Comparison of ENCODE assay signal across 8 cellular contexts in genomic region chr10:3090914-3091313, GRCh38. TPM values are rescaled to one million over a fixed set of nuclear protein-coding genes. Genes with fewer than 3 reads are reported as not detected.
DNase-seq lines count a peak whose midpoint lies in the region; ATAC-seq, FAIRE-seq and TF ChIP-seq lines count a peak whose summit lies in the region.

No MANE protein-coding gene starts in this region.

- H3K27ac Mint-ChIP-seq in CD4-positive, alpha-beta T cell, result peak overlapping the region; percentile 39

- H3K9ac ChIP-seq in H1 (replicated peaks in 1 of 4; ENCODE audit: extremely low read depth in 1 of 4, low read depth in 3 of 4, low read length in 3 of 4), result no peak overlapping the region

- no TSS peak for BruUV-seq in PC-9 (replicated peaks; lab: Mats Ljungman, UMichigan)

- no peaks in the 10 kb centered on the region for H3K27me3 ChIP-seq in CD4-positive, alpha-beta T cell (ENCODE audit: control insufficient read depth, insufficient read depth, low read length)
- no peaks in the 10 kb centered on the region for H3K27me3 ChIP-seq in PC-9 (ENCODE audit: insufficient read depth, low read depth)
- no peaks in the 10 kb centered on the region for H3K27me3 ChIP-seq in H1 (replicated peaks in 1 of 4; ENCODE audit: control insufficient read depth in 3 of 4, extremely low read depth in 1 of 4, insufficient read depth in 3 of 4, low read length in 3 of 4)

- H2BK5ac ChIP-seq in H1 (ENCODE audit: low read depth, low read length), result no peak overlapping the region

- no peak overlapping the region for H2BK20ac ChIP-seq in H1 (ENCODE audit: low read length)

- no peak for DNase-seq in CD4-positive, alpha-beta T cell
- peak; percentile 79 to 80 for DNase-seq in PC-9
- DNase-seq in H1 (ENCODE audit: low read depth in 1 of 2, low spot score in 2 of 2), result no peak
- DNase-seq in midbrain (lab: John Stamatoyannopoulos, UW), result peak; percentile 65
- no peak for DNase-seq in NCI-H1417 treated with DMSO at 0.1 percent for 48 hours (lab: John Stamatoyannopoulos, UW)
- no peak for DNase-seq in NCI-H1048 (lab: John Stamatoyannopoulos, UW)

- intact Hi-C loops in CD4-positive, alpha-beta T cell (cut with DNase I, micrococcal nuclease), result no loop called here
- intact Hi-C loops in PC-9 (cut with micrococcal nuclease; ENCODE audit: unreplicated experiment), result loop anchor here (1.0 kb wide), 3 partner anchors 16 to 45 kb away; no protein-coding TSS in a partner anchor

- H3K9me3 Mint-ChIP-seq in CD4-positive, alpha-beta T cell, result no peaks in the 10 kb centered on the region

- H3K36me3 ChIP-seq in PC-9 (ENCODE audit: low read depth) (0 out of 2 replicates have a peak, but pooled peaks cover 4% of the 10 kb centered on the region), H1 (ENCODE audit: control insufficient read depth in 2 of 4, insufficient read depth in 4 of 4, low read length in 3 of 4) (peaks cover 0 to 9% (median under 1%) of the 10 kb centered on the region in 4 experiments; a peak in 2 of 8 replicates)

- peaks cover 11% of the 10 kb centered on the region for H3K79me1 ChIP-seq in H1 (ENCODE audit: low read depth, low read length)

- CTCF ChIA-PET in CD4-positive, alpha-beta T cell (lab: Charles Lee), result no interaction called here
- CTCF ChIA-PET in PC-9 (lab: Charles Lee), result interaction anchor here (1.0 kb wide), 1 partner anchor 21 kb away, joined by 3 read pairs; no protein-coding TSS in a partner anchor
- CTCF ChIA-PET in H1 (lab: Charles Lee; ENCODE audit: partially characterized antibody), result interaction anchor here (1.0 to 1.7 kb wide), 2 partner anchors 10 to 21 kb away, joined by 4 read pairs; no protein-coding TSS in a partner anchor

- TF ChIP-seq CTCF in CD4-positive, alpha-beta T cell (IDR thresholded peaks at IDR 0.05), result no peak
- TF ChIP-seq CTCF in PC-9 (conservative IDR thresholded peaks at IDR 0.05), result no peak
- TF ChIP-seq CTCF in H1 (IDR thresholded peaks at IDR 0.05; ENCODE audit: control extremely low read depth in 1 of 3, insufficient read depth in 1 of 3, low read depth in 1 of 3, low read length in 3 of 3), result no peak

- ATAC-seq in CD4-positive, alpha-beta T cell (ENCODE audit: poor library complexity), result no peak
- ATAC-seq in HG03196 (IDR thresholded peaks at IDR 0.05; ENCODE audit: unreplicated experiment) (no peak), GM21447 (IDR thresholded peaks at IDR 0.05; ENCODE audit: unreplicated experiment) (no peak)

- WGBS in H1 (ENCODE audit: extremely low coverage in 1 of 2, insufficient coverage in 1 of 2, insufficient read length in 1 of 2, insufficient replicate concordance in 2 of 2, low coverage in 1 of 2, low lambda C conversion rate in 2 of 2, missing lambda C conversion rate in 1 of 2), 2 experiments, result 64% methylated on average over 5 of the region's 5 CpGs; no CpG with 5 or more reads in 1 of the 2 experiments

- H3K27ac ChIP-seq in CD4-positive, alpha-beta T cell (ENCODE audit: low read depth, low read length), result no peak overlapping the region
- H3K27ac ChIP-seq in PC-9 (peak overlapping the region; percentile 95), H1 (ENCODE audit: low read depth, low read length) (no peak overlapping the region)

- no peak overlapping the region for H4K5ac ChIP-seq in H1 (ENCODE audit: insufficient read length, low read depth, low read length)

- H3F3A ChIP-seq in PC-9 (ENCODE audit: insufficient read depth, low read depth), result peaks cover 41% of the 10 kb centered on the region

- peaks cover 66% of the 10 kb centered on the region for H3K79me2 ChIP-seq in PC-9 (ENCODE audit: low read depth)
- H3K79me2 ChIP-seq in H1 (ENCODE audit: control insufficient read depth in 1 of 2, insufficient read depth in 2 of 2, low read length in 2 of 2), result peaks cover 7 to 85% of the 10 kb centered on the region in 2 experiments

- no peak overlapping the region for H3K18ac ChIP-seq in H1 (ENCODE audit: extremely low read depth, low read length)

- no peak for TF ChIP-seq POLR2A in H1 (IDR thresholded peaks at IDR 0.05; ENCODE audit: control extremely low read depth in 1 of 2, low read depth in 2 of 2, low read length in 2 of 2)

- H2AK5ac ChIP-seq in H1 (ENCODE audit: low read depth, low read length), result no peak overlapping the region

- H3K4me1 ChIP-seq in PC-9 (replicated peaks; ENCODE audit: insufficient read depth) (peaks cover 55% of the 10 kb centered on the region), H1 (replicated peaks in 1 of 4; ENCODE audit: control insufficient read depth in 3 of 4, insufficient read depth in 4 of 4, low read length in 3 of 4) (peaks cover 3 to 10% (median 6%) of the 10 kb centered on the region in 4 experiments)

- no peaks in the 10 kb centered on the region for H3K9me2 ChIP-seq in PC-9 (ENCODE audit: insufficient read depth)

- H3K4me3 ChIP-seq in PC-9, result peak overlapping the region; percentile 41; the same call in 1 of the 2 replicates
- no peak overlapping the region for H3K4me3 ChIP-seq in H1 (ENCODE audit: extremely low read depth in 1 of 4, insufficient read depth in 2 of 4, low read depth in 3 of 4, low read length in 4 of 4)

- no peak overlapping the region for H2BK120ac ChIP-seq in H1 (replicated peaks; ENCODE audit: low read depth, low read length)

- H3K9me3 ChIP-seq in CD4-positive, alpha-beta T cell (ENCODE audit: control insufficient read depth, low read length), result no peaks in the 10 kb centered on the region
- H3K9me3 ChIP-seq in PC-9 (ENCODE audit: insufficient read depth, low read depth), result no peaks in the 10 kb centered on the region
- no peaks in the 10 kb centered on the region for H3K9me3 ChIP-seq in H1 (ENCODE audit: insufficient read depth in 2 of 2, low read depth in 1 of 2, low read length in 1 of 2)

- no peak for FAIRE-seq in H1 (lab: Jason Lieb, UNC)

- no peaks in the 10 kb centered on the region for H3K23me2 ChIP-seq in H1 (ENCODE audit: low read depth, low read length)

- H3K4me1 Mint-ChIP-seq in CD4-positive, alpha-beta T cell (ENCODE audit: low read depth), result peaks cover 54% of the 10 kb centered on the region

- H3K4me2 ChIP-seq in PC-9 (peak overlapping the region; percentile 74), H1 (ENCODE audit: insufficient read depth in 1 of 2, low read depth in 2 of 2, low read length in 2 of 2) (no peak overlapping the region)

- no peaks in the 10 kb centered on the region for H3K27me3 Mint-ChIP-seq in CD4-positive, alpha-beta T cell

- no peak overlapping the region for H2BK15ac ChIP-seq in H1 (ENCODE audit: low read length)

- H3K4me3 Mint-ChIP-seq in CD4-positive, alpha-beta T cell, result no peak overlapping the region

- no peak overlapping the region for H2AFZ ChIP-seq in PC-9
- no peak overlapping the region for H2AFZ ChIP-seq in H1 (ENCODE audit: low read length)

- no peak overlapping the region for H4K91ac ChIP-seq in H1 (replicated peaks; ENCODE audit: insufficient read length, low read length)

- TF ChIP-seq RAD21 in H1 (IDR thresholded peaks at IDR 0.05 in 1 of 2, conservative IDR thresholded peaks at IDR 0.05 in 1 of 2; ENCODE audit: low read depth in 2 of 2, low read length in 2 of 2), result no peak

- H4K20me1 ChIP-seq in PC-9 (ENCODE audit: insufficient read depth), result no peaks in the 10 kb centered on the region
- H4K20me1 ChIP-seq in H1 (replicated peaks in 1 of 2; ENCODE audit: control insufficient read depth in 1 of 2, insufficient read depth in 2 of 2, low read length in 2 of 2), result peaks cover 15% of the 10 kb centered on the region in 2 experiments

- H3K56ac ChIP-seq in H1 (replicated peaks; ENCODE audit: insufficient read length, low read depth, low read length), result peak overlapping the region; percentile 21

- H4K8ac ChIP-seq in H1 (ENCODE audit: extremely low read depth, insufficient read depth, low read length), result no peak overlapping the region

- TF ChIP-seq EP300 in H1 (IDR thresholded peaks at IDR 0.05; ENCODE audit: borderline replicate concordance in 1 of 2, low read depth in 2 of 2, low read length in 2 of 2), result no peak

- H3K36me3 Mint-ChIP-seq in CD4-positive, alpha-beta T cell (ENCODE audit: low read depth), result peaks cover 30% of the 10 kb centered on the region

- POLR2A ChIA-PET in CD4-positive, alpha-beta T cell (lab: Charles Lee), result no interaction called here
- POLR2A ChIA-PET in PC-9 (lab: Charles Lee; ENCODE audit: unreplicated experiment) (interaction anchor here (0.6 to 1.2 kb wide), 4 partner anchors 16 to 45 kb away, joined by 3 to 5 read pairs (median 4); no protein-coding TSS in a partner anchor), H1 (lab: Charles Lee; ENCODE audit: partially characterized antibody) (interaction anchor here (1.2 to 3.7 kb wide), 3 partner anchors 10 to 66 kb away, joined by 3 to 19 read pairs (median 7); no protein-coding TSS in a partner anchor)

- H3K14ac ChIP-seq in H1 (ENCODE audit: insufficient read length), result no peak overlapping the region

- H3K4ac ChIP-seq in H1 (replicated peaks; ENCODE audit: insufficient read length, low read depth, low read length), result no peak overlapping the region

- H2BK12ac ChIP-seq in H1 (ENCODE audit: low read depth, low read length), result no peak overlapping the region

- H3K23ac ChIP-seq in H1 (ENCODE audit: insufficient read length), result no peak overlapping the region

TF ChIP-seq in H1, 55 proteins besides CTCF, POLR2A, EP300 and RAD21 (continues in another document):
- TF ChIP-seq USF2 (IDR thresholded peaks at IDR 0.05; ENCODE audit: low read length), result no peak
- TF ChIP-seq ASH2L (IDR thresholded peaks at IDR 0.05; ENCODE audit: low read length), result no peak
- TF ChIP-seq TBP (IDR thresholded peaks at IDR 0.05; ENCODE audit: low read depth, low read length), result no peak
- TF ChIP-seq TEAD4 (IDR thresholded peaks at IDR 0.05; ENCODE audit: low read depth, low read length), result peak; percentile 84
- no peak for TF ChIP-seq GABPA (IDR thresholded peaks at IDR 0.05; ENCODE audit: borderline replicate concordance, insufficient read depth, low read length)
- TF ChIP-seq POLR2AphosphoS5 (IDR thresholded peaks at IDR 0.05; ENCODE audit: low read depth, low read length), result no peak

RNA-seq across cellular contexts. Expression of gene PFKP, which starts 23.6 kb away (rescaled TPM):
- total RNA-seq in CD4-positive, alpha-beta T cell, result 10 to 100 TPM; 32.2 to 38.9 TPM
- total RNA-seq in PC-9 (2021), result 222 and 234 TPM in 2 replicates
- total RNA-seq in H1 (2021; fragmentation: NEBNext Ultra II Directional; extraction: Animal tissue kit (Norgen Biotek cat#: 25700)), result 128 TPM in 2 replicates
- 51.2 and 76.9 TPM in 2 replicates for polyA plus RNA-seq in H1 (2011; rRNA removed)
- 68.1 TPM for polyA plus RNA-seq in H1 (2011; cell fraction: cytosol; rRNA removed)
- polyA plus RNA-seq in H1 (2011; cell fraction: nucleus; rRNA removed), result 135 TPM
- 83.6 to 123 TPM (median 119 TPM) in 4 replicates for polyA plus RNA-seq in H1 (2012, experiment 1 of 2)
- polyA plus RNA-seq in H1 (2012, experiment 2 of 2), result 93.7 TPM
- polyA plus RNA-seq in H1 (2013, experiment 1 of 2), result 63.5 TPM
- polyA plus RNA-seq in H1 (2013, experiment 2 of 2), result 58.9 TPM
- polyA minus RNA-seq in H1 (2011; rRNA and poly(A)+ RNA removed), result 45.6 and 46.7 TPM in 2 replicates
- 55.2 TPM for polyA minus RNA-seq in H1 (2011; cell fraction: cytosol; rRNA and poly(A)+ RNA removed)
- 47.8 TPM for polyA minus RNA-seq in H1 (2011; cell fraction: nucleus; rRNA and poly(A)+ RNA removed)

Comparison
In these comparisons a context has a peak if more than half of its experiments do, and no peak if none do; other contexts are left out.
1. DNase-seq: peak in PC-9 (2 of 2) and midbrain (single experiment); none in CD4-positive, alpha-beta T cell (0 of 10), H1 (0 of 2), NCI-H1417 treated with DMSO at 0.1 percent for 48 hours (single experiment) and NCI-H1048 (single experiment).